ENCODE assay signal across 23 cellular contexts in the genomic region with DNA sequence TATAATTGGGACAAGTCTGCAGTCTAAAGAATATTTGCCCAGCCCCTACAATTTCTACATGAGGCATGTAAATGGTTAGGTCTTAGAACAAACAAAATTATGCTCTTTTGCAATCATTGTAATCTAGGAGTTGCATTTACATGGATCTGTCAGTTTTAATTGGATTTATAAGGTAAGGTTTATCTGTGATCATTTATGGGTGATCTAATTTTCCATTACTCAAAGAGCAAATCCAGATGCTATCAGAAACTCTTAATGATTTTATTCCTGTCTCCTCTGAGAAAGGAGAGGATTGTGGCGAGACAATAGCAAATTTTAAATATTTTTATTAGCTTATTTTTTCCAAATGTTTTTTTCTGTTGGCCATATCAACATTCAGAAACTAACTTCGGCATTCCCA. TPM values are rescaled to one million over a fixed set of nuclear protein-coding genes. Genes with fewer than 3 reads are reported as not detected.
DNase-seq lines count a peak whose midpoint lies in the region; FAIRE-seq and TF ChIP-seq lines count a peak whose summit lies in the region.
"Had no signal": no experiment of that assay in that cellular context is flagged by ENCODE, and none has a peak within 500 bp of the region (broad histone marks: within the 10 kb centered on the region; RNA-seq: fewer than 3 reads in every experiment).

No MANE protein-coding gene starts in this region.

- H3K27ac ChIP-seq in A673 (ENCODE audit: low read depth, low read length, poor library complexity, severe bottlenecking): no peak overlapping the region
- no peak overlapping the region for H3K27ac ChIP-seq in esophagus muscularis mucosa (replicated peaks in 1 of 4)
- H3K27ac ChIP-seq: 22Rv1, A549, GM23248 had no signal

- no peak for FAIRE-seq in RCC 7860 (lab: Jason Lieb, UNC)
- FAIRE-seq: A549, GM12892, GM18507 had no signal

- DNase-seq in A673 (ENCODE audit: low spot score) (peak; percentile 0), HT1080 (ENCODE audit: low read depth) (peak; percentile 0), adipocyte (ENCODE audit: low read depth) (peak; percentile 42), pons (ENCODE audit: low spot score) (peak; percentile 0), G401 (ENCODE audit: low spot score) (no peak), RCC 7860 (ENCODE audit: low spot score) (no peak), esophagus muscularis mucosa (ENCODE audit: extremely low spot score) (no peak)
- DNase-seq: BE2C; C1 segment of cervical spinal cord; CD4-positive, CD25-positive, alpha-beta regulatory T cell; CD8-positive, alpha-beta memory T cell; COR-L47; DMS 273 treated with DMSO at 0.1 percent for 48 hours; DMS53; DND-41; GDM1; GM23248; KG1 had no signal

- BruUV-seq in A673 (replicated peaks; lab: Mats Ljungman, UMichigan): no TSS peak

- H3K9ac ChIP-seq in adipocyte (ENCODE audit: low read length): no peak overlapping the region
- H3K9ac ChIP-seq: GM23248 had no signal

- H3K27me3 ChIP-seq in A673 (replicated peaks; ENCODE audit: insufficient read depth, low read depth, low read length, poor library complexity) (no peaks in the 10 kb centered on the region), adipocyte (replicated peaks; ENCODE audit: control insufficient read depth, insufficient read depth, low read length) (no peaks in the 10 kb centered on the region), esophagus muscularis mucosa (no peaks in the 10 kb centered on the region)
- H3K27me3 ChIP-seq: BE2C had no signal

- no peaks in the 10 kb centered on the region for H3K36me3 ChIP-seq in A673 (ENCODE audit: insufficient read depth, low read length, poor library complexity, severe bottlenecking)
- H3K36me3 ChIP-seq in adipocyte (ENCODE audit: control insufficient read depth, insufficient read depth, low read length, severe bottlenecking): no peaks in the 10 kb centered on the region
- no peaks in the 10 kb centered on the region for H3K36me3 ChIP-seq in esophagus muscularis mucosa
- H3K36me3 ChIP-seq: BE2C, HAP-1 had no signal

- TF ChIP-seq POLR2A in esophagus muscularis mucosa (IDR thresholded peaks at IDR 0.05; ENCODE audit: low read depth): no peak

- CTCF ChIA-PET in A673 (lab: Charles Lee): no interaction called here

- H3K4me3 ChIP-seq in A673 (ENCODE audit: low read depth, low read length, poor library complexity, severe bottlenecking) (no peak overlapping the region), adipocyte (ENCODE audit: low read length) (peak overlapping the region; percentile 48), esophagus muscularis mucosa (no peak overlapping the region)
- H3K4me3 ChIP-seq: A549, GM23248, HAP-1 had no signal

- TF ChIP-seq CTCF in A673 (conservative IDR thresholded peaks at IDR 0.05; ENCODE audit: low read depth, low read length) (no peak), esophagus muscularis mucosa (IDR thresholded peaks at IDR 0.05) (no peak)

- H3K9me3 ChIP-seq in A673 (ENCODE audit: low read depth, low read length, poor library complexity, severe bottlenecking): no peaks in the 10 kb centered on the region
- H3K9me3 ChIP-seq in adipocyte (ENCODE audit: control insufficient read depth, low read length): peaks cover 5% of the 10 kb centered on the region
- H3K9me3 ChIP-seq in esophagus muscularis mucosa: no peaks in the 10 kb centered on the region
- H3K9me3 ChIP-seq: A549, BE2C, HAP-1 had no signal

- H3K4me1 ChIP-seq in A673 (ENCODE audit: insufficient read depth, low read length, poor library complexity, severe bottlenecking) (no peaks in the 10 kb centered on the region), adipocyte (ENCODE audit: control insufficient read depth, insufficient read depth, low read length) (peaks cover 4% of the 10 kb centered on the region), esophagus muscularis mucosa (no peaks in the 10 kb centered on the region)
- H3K4me1 ChIP-seq: A549, BE2C, HAP-1 had no signal

- TF ChIP-seq EP300 in esophagus muscularis mucosa (IDR thresholded peaks at IDR 0.05): no peak

- WGBS in esophagus muscularis mucosa: 87% methylated on average over 2 of the region's 2 CpGs

- in situ Hi-C loops in G401 (cut with HindIII; ENCODE audit: low sequenced_read_pairs): no loop called here

- intact Hi-C loops in A673 (cut with micrococcal nuclease; ENCODE audit: unreplicated experiment): no loop called here
- intact Hi-C loops in esophagus muscularis mucosa (cut with DNase I): no loop called here

- POLR2A ChIA-PET in A673 (lab: Charles Lee; ENCODE audit: low non-redundant PET): no interaction called here

RNA-seq across cellular contexts. Expression of a gene that starts 14.1 kb away (rescaled TPM):
- 7.6 and 10.6 TPM in 2 replicates for total RNA-seq in A673 (2021)
- 1.6 and 2.0 TPM in 2 replicates for total RNA-seq in HT1080 (2014; rRNA removed; shearing (Covaris generic))
- polyA plus RNA-seq in HT1080 (2015; cell fraction: cytosol; rRNA removed): 6.6 and 8.4 TPM in 2 replicates
- 6.7 and 7.7 TPM in 2 replicates for polyA plus RNA-seq in HT1080 (2015; cell fraction: nucleus; rRNA removed)
- 0.03 and 0.06 TPM in 2 replicates for total RNA-seq in G401 (2014; rRNA removed; shearing (Covaris generic))
- 10 to 100 TPM; 34.5 to 58.8 (median 48.5) TPM for total RNA-seq in esophagus muscularis mucosa
- total RNA-seq: CD4-positive, CD25-positive, alpha-beta regulatory T cell; CD8-positive, alpha-beta memory T cell had no signal
- polyA plus RNA-seq: A549; CD4-positive, CD25-positive, alpha-beta regulatory T cell; CD8-positive, alpha-beta memory T cell had no signal

Comparison
In these comparisons a context has a peak if more than half of its experiments do, and no peak if none do; other contexts are left out.
1. DNase-seq: peak in A673 (single experiment), HT1080 (single experiment), adipocyte (single experiment) and pons (single experiment); none in G401 (single experiment), RCC 7860 (single experiment) and esophagus muscularis mucosa (single experiment).